ENCODE assay signal across 26 cellular contexts in genomic region chr15:42378011-42378410, GRCh38.
"Had no signal": no experiment of that assay in that cellular context is flagged by ENCODE, and none has a peak within 500 bp of the region (broad histone marks: within the 10 kb centered on the region; RNA-seq: fewer than 3 reads in every experiment).

No MANE protein-coding gene starts in this region.

- H3K4me1 ChIP-seq: esophagus muscularis mucosa, foreskin keratinocyte, lower lobe of right lung had no signal

- H3K9me3 Mint-ChIP-seq: immature natural killer cell had no signal

- H3K4me3 Mint-ChIP-seq: immature natural killer cell, mesothelial cell of epicardium, naive B cell had no signal

- H3K36me3 ChIP-seq: esophagus muscularis mucosa, left lung, lower lobe of right lung had no signal

- FAIRE-seq: colon, endothelial cell of umbilical vein, frontal cortex, kidney had no signal

- H2AFZ ChIP-seq: hepatocyte had no signal

- H3K4me3 ChIP-seq: coronary artery, dorsolateral prefrontal cortex, esophagus muscularis mucosa, hepatocyte, left lung, lower lobe of right lung, mucosa of descending colon had no signal

- H3K9me3 ChIP-seq: esophagus muscularis mucosa had no signal

- H3K27me3 ChIP-seq: dorsolateral prefrontal cortex, esophagus muscularis mucosa, foreskin keratinocyte, hepatocyte, left lung had no signal

- H3K27ac Mint-ChIP-seq: immature natural killer cell, mesothelial cell of epicardium, naive B cell had no signal

- H3K27ac ChIP-seq: coronary artery, dorsolateral prefrontal cortex, esophagus muscularis mucosa, foreskin keratinocyte, hepatocyte, left lung, lower lobe of right lung had no signal

- ATAC-seq: foreskin keratinocyte, left colon, left lung, left ventricle myocardium superior, lower lobe of right lung, mucosa of descending colon had no signal

- H3K4me1 Mint-ChIP-seq: naive B cell had no signal

- DNase-seq: dermis blood vessel endothelial cell; dorsolateral prefrontal cortex; effector CD4-positive, alpha-beta T cell; effector memory CD4-positive, alpha-beta T cell; foreskin keratinocyte; glutamatergic neuron; head of caudate nucleus; hypothalamus; immature natural killer cell; islet precursor cell; kidney; kidney glomerular epithelial cell; left colon; left lung; left ventricle myocardium superior; lower lobe of right lung; mesenchymal stem cell; mucosa of descending colon; naive B cell had no signal

- H3K79me2 ChIP-seq: hepatocyte had no signal

- H3K4me2 ChIP-seq: hepatocyte had no signal

- H3K27me3 Mint-ChIP-seq: naive B cell had no signal
